In the genomic region with DNA sequence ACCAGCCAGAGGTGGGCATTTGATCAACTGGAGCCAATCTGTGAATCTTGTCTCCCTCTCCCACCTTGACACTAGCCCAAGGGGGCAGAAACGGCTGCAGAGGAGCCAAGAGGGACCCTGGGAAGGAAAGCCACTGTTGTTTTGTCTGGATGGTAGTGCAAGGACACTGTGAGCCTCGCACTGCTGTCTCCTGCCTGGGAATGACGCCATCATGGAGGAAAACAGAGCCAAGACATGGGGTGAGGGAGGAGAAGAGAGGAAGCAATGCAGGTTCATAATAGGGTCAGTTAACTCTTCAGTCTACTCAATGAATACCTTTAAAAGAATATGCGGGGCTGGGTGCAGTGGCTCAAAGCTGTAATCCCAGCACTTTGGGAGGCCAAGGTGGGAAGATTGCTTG, we compare ENCODE assay signal across 16 cellular contexts.
DNase-seq lines count a peak whose midpoint lies in the region; ATAC-seq and TF ChIP-seq lines count a peak whose summit lies in the region.
"Had no signal": no experiment of that assay in that cellular context is flagged by ENCODE, and none has a peak within 500 bp of the region (broad histone marks: within the 10 kb centered on the region; RNA-seq: fewer than 3 reads in every experiment).

No MANE protein-coding gene starts in this region.

- intact Hi-C loops in heart right ventricle (cut with DNase I) = loop anchor here in 1 of 10 donors (10.0 kb wide), 1 partner anchor 332 kb away; no protein-coding TSS in a partner anchor
- intact Hi-C loops in Right ventricle myocardium inferior (cut with DNase I) = no loop called here
- intact Hi-C loops in colonic mucosa (cut with DNase I) = loop anchor here (10.0 kb wide), 1 partner anchor 118 kb away; no protein-coding TSS in a partner anchor
- intact Hi-C loops in stomach (cut with DNase I; ENCODE audit: low total_unique reads) = no loop called here

- 58 to 78% methylated on average over 4 of the region's 4 CpGs for WGBS in heart right ventricle, 2 donors
- WGBS in tibial nerve, 2 donors = 54 to 72% methylated on average over 4 of the region's 4 CpGs
- WGBS in stomach, 5 donors = 61 to 87% (median 78%) methylated on average over 4 of the region's 4 CpGs

- H3K4me1 ChIP-seq in heart right ventricle = peaks cover 0 to 17% (median 4%) of the 10 kb centered on the region in 9 donors
- peaks cover 6% of the 10 kb centered on the region for H3K4me1 ChIP-seq in colonic mucosa
- H3K4me1 ChIP-seq in tibial nerve = peaks cover 0 to 32% (median 4%) of the 10 kb centered on the region in 4 donors
- H3K4me1 ChIP-seq in stomach = no peaks in the 10 kb centered on the region

- H3K36me3 ChIP-seq in heart right ventricle (no peaks in the 10 kb centered on the region), colonic mucosa (no peaks in the 10 kb centered on the region), tibial nerve (no peaks in the 10 kb centered on the region), stomach (no peaks in the 10 kb centered on the region)

- H3K27ac ChIP-seq in heart right ventricle (peak overlapping the region in 6 of 10 donors; percentile 31 to 72 (median 65)), colonic mucosa (peak overlapping the region; percentile 37), tibial nerve (peak overlapping the region; percentile 57 to 86 (median 76)), stomach (no peak overlapping the region)

- no peak overlapping the region for H3K9ac ChIP-seq in colonic mucosa (ENCODE audit: low read depth in 2 of 2, low read length in 2 of 2)

- H3K4me3 Mint-ChIP-seq in nephron progenitor cell = no peak overlapping the region

- TF ChIP-seq POLR2A in tibial nerve (IDR thresholded peaks at IDR 0.05) (no peak), stomach (IDR thresholded peaks at IDR 0.05) (no peak)

- peaks cover 32% of the 10 kb centered on the region for H3K4me1 Mint-ChIP-seq in nephron progenitor cell

- H3K27me3 ChIP-seq in heart right ventricle (peaks cover 0 to 33% (median 22%) of the 10 kb centered on the region in 7 donors), colonic mucosa (no peaks in the 10 kb centered on the region), tibial nerve (no peaks in the 10 kb centered on the region), stomach (peaks cover 0 to 33% (median 0%) of the 10 kb centered on the region in 3 donors)

- no peaks in the 10 kb centered on the region for H3K36me3 Mint-ChIP-seq in nephron progenitor cell (ENCODE audit: low read depth)

- H3K27ac Mint-ChIP-seq in nephron progenitor cell = no peak overlapping the region

- TF ChIP-seq CTCF in heart right ventricle (IDR thresholded peaks at IDR 0.05) (no peak), colonic mucosa (IDR thresholded peaks at IDR 0.05) (no peak), tibial nerve (IDR thresholded peaks at IDR 0.05) (no peak), nephron progenitor cell (IDR thresholded peaks at IDR 0.05) (no peak), stomach (IDR thresholded peaks at IDR 0.05) (no peak)

- no peaks in the 10 kb centered on the region for H3K9me3 ChIP-seq in heart right ventricle
- H3K9me3 ChIP-seq in colonic mucosa = no peaks in the 10 kb centered on the region
- H3K9me3 ChIP-seq in tibial nerve = no peaks in the 10 kb centered on the region
- no peaks in the 10 kb centered on the region for H3K9me3 ChIP-seq in stomach

- TF ChIP-seq EP300 in tibial nerve (IDR thresholded peaks at IDR 0.05) (no peak), stomach (IDR thresholded peaks at IDR 0.05) (no peak)

- peaks cover 3% of the 10 kb centered on the region for H3K27me3 Mint-ChIP-seq in nephron progenitor cell (ENCODE audit: low read depth, poor library complexity)

- DNase-seq in heart right ventricle (no peak), Right ventricle myocardium inferior (ENCODE audit: missing footprints) (no peak), colonic mucosa (no peak), midbrain (lab: John Stamatoyannopoulos, UW) (peak; percentile 3), tibial nerve (ENCODE audit: low spot score in 2 of 2) (no peak), nephron progenitor cell (no peak), stomach (no peak)
- DNase-seq in central memory CD4-positive, alpha-beta T cell = no peak
- DNase-seq: COR-L47, EL, NCI-H146, NCI-H2107, NCI-H226, NCI-H526 treated with DMSO at 0.1 percent for 48 hours, RPMI8226 had no signal

- H3K9me3 Mint-ChIP-seq in nephron progenitor cell = peaks cover 9% of the 10 kb centered on the region

- ATAC-seq in heart right ventricle (peak in 4 of 8 donors; percentile 4 to 36 (median 18)), Right ventricle myocardium inferior (no peak)

- H3K4me3 ChIP-seq in heart right ventricle = no peak overlapping the region
- no peak overlapping the region for H3K4me3 ChIP-seq in colonic mucosa
- H3K4me3 ChIP-seq in tibial nerve = no peak overlapping the region
- H3K4me3 ChIP-seq in stomach = no peak overlapping the region
- H3K4me3 ChIP-seq: K562 had no signal

Comparison
In these comparisons a context has a peak if more than half of its experiments do, and no peak if none do; other contexts are left out.
1. H3K27ac ChIP-seq: peak in heart right ventricle (6 of 10), colonic mucosa (single experiment) and tibial nerve (4 of 4); none in stomach (0 of 5).